In the genomic region with DNA sequence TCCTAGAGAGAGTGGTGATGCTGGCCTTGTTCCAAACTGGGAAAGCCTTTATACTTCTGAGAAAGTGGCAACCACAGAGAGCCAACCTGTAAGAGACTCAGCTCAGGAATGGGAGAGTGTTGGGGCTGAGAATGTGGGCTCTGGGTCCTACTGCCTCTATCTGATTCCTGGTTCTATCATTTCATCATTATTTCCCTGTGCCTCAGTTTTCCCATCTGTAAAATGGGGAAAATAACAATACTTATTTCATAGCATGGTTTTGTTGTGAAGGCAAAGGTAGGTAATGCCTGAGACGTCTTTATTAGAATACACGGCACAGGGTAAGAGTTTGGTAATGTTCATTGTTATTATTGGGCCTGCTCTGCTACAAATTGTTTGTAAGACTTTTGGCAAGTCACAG, we compare ENCODE assay signal across 18 cellular contexts.
A peak's percentile ranks its signal among the peaks of the same experiment; 100 is the strongest.
DNase-seq lines count a peak whose midpoint lies in the region; ATAC-seq, FAIRE-seq and TF ChIP-seq lines count a peak whose summit lies in the region.
"Had no signal": no experiment of that assay in that cellular context is flagged by ENCODE, and none has a peak within 500 bp of the region (broad histone marks: within the 10 kb centered on the region; RNA-seq: fewer than 3 reads in every experiment).

No MANE protein-coding gene starts in this region.

- TF ChIP-seq CTCF in HepG2 (CRISPR knock-in tag; IDR thresholded peaks at IDR 0.05), result no peak
- TF ChIP-seq CTCF in right lobe of liver (IDR thresholded peaks at IDR 0.05), result no peak
- no peak for TF ChIP-seq CTCF in K562 (IDR thresholded peaks at IDR 0.05 in 2 of 3, conservative IDR thresholded peaks at IDR 0.05 in 1 of 3; ENCODE audit: insufficient read depth in 2 of 3, low read depth in 1 of 3, low read length in 3 of 3)
- no peak for TF ChIP-seq CTCF in thoracic aorta (IDR thresholded peaks at IDR 0.05)
- no peak for TF ChIP-seq CTCF in mammary epithelial cell (conservative IDR thresholded peaks at IDR 0.05 in 1 of 2, IDR thresholded peaks at IDR 0.05 in 1 of 2; ENCODE audit: extremely low read depth in 1 of 2, insufficient read depth in 1 of 2, low read depth in 1 of 2, low read length in 2 of 2)
- TF ChIP-seq CTCF in osteocyte (IDR thresholded peaks at IDR 0.05), result no peak

- H3K4me2 ChIP-seq in HepG2 (ENCODE audit: low read depth, low read length), result no peak overlapping the region
- no peak overlapping the region for H3K4me2 ChIP-seq in K562 (ENCODE audit: insufficient read depth, low read length)
- H3K4me2 ChIP-seq in mammary epithelial cell (ENCODE audit: insufficient read depth, low read depth, low read length), result no peak overlapping the region
- H3K4me2 ChIP-seq: BLaER1 had no signal

- DNase-seq in HepG2 (ENCODE audit: low spot score), result no peak
- DNase-seq in right lobe of liver, result no peak
- DNase-seq in H4 (ENCODE audit: low spot score), result peak; percentile 13
- DNase-seq in K562 (ENCODE audit: extremely low read depth in 1 of 4, low spot score in 3 of 4), result no peak
- DNase-seq in thoracic aorta (ENCODE audit: low spot score), result no peak
- DNase-seq in mammary epithelial cell, result no peak
- DNase-seq in osteocyte (ENCODE audit: extremely low spot score, unreplicated experiment), result no peak
- DNase-seq in DMS153 (lab: John Stamatoyannopoulos, UW), result no peak
- DNase-seq: ACHN; CD4-positive, alpha-beta memory T cell; DMS79; GF-D8 had no signal

- in situ Hi-C loops in HepG2 (cut with HindIII; ENCODE audit: extremely low pct_ligation_motif_present, low pct_unique_long_range_greater_than_20kb) (no loop called here), K562 (cut with MboI) (no loop called here), mammary epithelial cell (cut with MboI; ENCODE audit: low sequenced_read_pairs in 2 of 2) (no loop called here)

- TF ChIP-seq RAD21 in HepG2 (CRISPR knock-in tag; IDR thresholded peaks at IDR 0.05) (no peak), K562 (CRISPR knock-in tag; conservative IDR thresholded peaks at IDR 0.05 in 1 of 2, IDR thresholded peaks at IDR 0.05 in 1 of 2) (no peak)

- dilution Hi-C loops in mammary epithelial cell (cut with HindIII; ENCODE audit: low sequenced_read_pairs), result no loop called here

- H3K4me3 Mint-ChIP-seq in osteocyte (ENCODE audit: unreplicated experiment), result no peak overlapping the region
- H3K4me3 Mint-ChIP-seq: CD14-positive monocyte; CD4-positive, alpha-beta memory T cell had no signal

- TF ChIP-seq POLR2A in HepG2 (IDR thresholded peaks at IDR 0.05; ENCODE audit: insufficient read depth in 1 of 2, low read depth in 2 of 2, low read length in 2 of 2) (no peak), right lobe of liver (IDR thresholded peaks at IDR 0.05) (no peak), K562 (conservative IDR thresholded peaks at IDR 0.05) (no peak)

- CTCF ChIA-PET in HepG2 (lab: Yijun Ruan, JAX; ENCODE audit: low intra/inter-chr PET ratio, low total read pairs), result no interaction called here
- CTCF ChIA-PET in K562 (lab: Yijun Ruan, JAX; ENCODE audit: low intra/inter-chr PET ratio), result no interaction called here
- CTCF ChIA-PET in mammary epithelial cell (lab: Charles Lee; ENCODE audit: low non-redundant PET), result no interaction called here

- H3K4me3 ChIP-seq in HepG2 (replicated peaks in 1 of 3; ENCODE audit: insufficient read depth in 1 of 3, low read depth in 2 of 3, low read length in 3 of 3), result no peak overlapping the region
- no peak overlapping the region for H3K4me3 ChIP-seq in right lobe of liver
- H3K4me3 ChIP-seq in K562, result no peak overlapping the region
- no peak overlapping the region for H3K4me3 ChIP-seq in thoracic aorta
- no peak overlapping the region for H3K4me3 ChIP-seq in mammary epithelial cell (replicated peaks in 1 of 3; ENCODE audit: insufficient read depth in 1 of 3, low read depth in 2 of 3, low read length in 3 of 3)
- H3K4me3 ChIP-seq: BLaER1, GM12878, HAP-1 had no signal

- no peak overlapping the region for H3K9ac ChIP-seq in HepG2 (ENCODE audit: insufficient read depth, low read depth, low read length)
- H3K9ac ChIP-seq in K562 (ENCODE audit: insufficient read depth in 1 of 2, low read depth in 2 of 2, low read length in 2 of 2), result no peak overlapping the region
- H3K9ac ChIP-seq in mammary epithelial cell (ENCODE audit: insufficient read depth, low read length), result no peak overlapping the region
- H3K9ac ChIP-seq: BLaER1 had no signal

- H3K27ac ChIP-seq in HepG2 (ENCODE audit: extremely low read length, insufficient read depth, low read length), result no peak overlapping the region
- no peak overlapping the region for H3K27ac ChIP-seq in right lobe of liver
- no peak overlapping the region for H3K27ac ChIP-seq in K562 (ENCODE audit: extremely low read depth, low read depth, low read length)
- no peak overlapping the region for H3K27ac ChIP-seq in thoracic aorta
- H3K27ac ChIP-seq in mammary epithelial cell (ENCODE audit: insufficient read depth, low read depth, low read length), result no peak overlapping the region
- H3K27ac ChIP-seq: BLaER1 had no signal

- no peaks in the 10 kb centered on the region for H3K36me3 ChIP-seq in HepG2 (replicated peaks in 1 of 2; ENCODE audit: control insufficient read depth in 1 of 2, insufficient read depth in 2 of 2, low read length in 2 of 2)
- H3K36me3 ChIP-seq in right lobe of liver, result no peaks in the 10 kb centered on the region
- no peaks in the 10 kb centered on the region for H3K36me3 ChIP-seq in K562 (ENCODE audit: control insufficient read depth, insufficient read depth, low read length)
- H3K36me3 ChIP-seq in thoracic aorta, result no peaks in the 10 kb centered on the region
- H3K36me3 ChIP-seq in mammary epithelial cell (ENCODE audit: insufficient read depth, low read length), result no peaks in the 10 kb centered on the region
- H3K36me3 ChIP-seq: BLaER1, HAP-1 had no signal

- intact Hi-C loops in HepG2 (cut with micrococcal nuclease; ENCODE audit: unreplicated experiment), result no loop called here
- intact Hi-C loops in right lobe of liver (cut with DNase I), result no loop called here
- intact Hi-C loops in K562 (cut with micrococcal nuclease), result no loop called here
- intact Hi-C loops in mammary epithelial cell (cut with micrococcal nuclease), result no loop called here

- H3K9me3 Mint-ChIP-seq in osteocyte (ENCODE audit: unreplicated experiment), result no peaks in the 10 kb centered on the region
- H3K9me3 Mint-ChIP-seq: CD4-positive, alpha-beta memory T cell had no signal

- H3K9me1 ChIP-seq in K562 (ENCODE audit: control insufficient read depth, insufficient read depth, low read length), result no peaks in the 10 kb centered on the region

- ATAC-seq in HepG2, result no peak
- ATAC-seq in right lobe of liver, result no peak
- ATAC-seq in K562, result no peak
- ATAC-seq in thoracic aorta (ENCODE audit: insufficient number of reproducible peaks, low FRiP score, low read depth), result peak; percentile 20
- ATAC-seq: GM12878 had no signal

- H3K27ac Mint-ChIP-seq in osteocyte (ENCODE audit: unreplicated experiment), result no peak overlapping the region
- H3K27ac Mint-ChIP-seq: CD14-positive monocyte; CD4-positive, alpha-beta memory T cell had no signal

- H3K27me3 ChIP-seq in HepG2 (ENCODE audit: control insufficient read depth in 1 of 2, insufficient read depth in 2 of 2, low read length in 2 of 2) (peaks cover 3 to 36% of the 10 kb centered on the region in 2 experiments; a peak in 3 of 5 replicates), right lobe of liver (no peaks in the 10 kb centered on the region), K562 (ENCODE audit: control insufficient read depth in 2 of 2, insufficient read depth in 2 of 2, low read length in 2 of 2) (peaks cover 5 to 29% of the 10 kb centered on the region in 2 experiments; a peak in 4 of 5 replicates), thoracic aorta (replicated peaks; ENCODE audit: insufficient read depth) (no peaks in the 10 kb centered on the region), mammary epithelial cell (ENCODE audit: insufficient read depth, low read length) (no peaks in the 10 kb centered on the region)
- H3K27me3 ChIP-seq: BLaER1 had no signal

- H2AFZ ChIP-seq in HepG2 (ENCODE audit: low read length) (no peak overlapping the region), K562 (ENCODE audit: low read depth, low read length) (no peak overlapping the region), mammary epithelial cell (ENCODE audit: low read depth, low read length) (no peak overlapping the region)

- POLR2A ChIA-PET in HepG2 (lab: Yijun Ruan, JAX) (no interaction called here), K562 (lab: Yijun Ruan, JAX) (no interaction called here)

- TF ChIP-seq EP300 in HepG2 (IDR thresholded peaks at IDR 0.05; ENCODE audit: low read depth in 2 of 2, low read length in 2 of 2) (no peak), HepG2 (CRISPR knock-in tag; IDR thresholded peaks at IDR 0.05; ENCODE audit: borderline replicate concordance) (no peak), K562 (IDR thresholded peaks at IDR 0.05; ENCODE audit: low read length) (no peak)

- WGBS in HepG2 (ENCODE audit: low lambda C conversion rate), result 3% methylated on average over 2 of the region's 2 CpGs
- 71% methylated on average over 2 of the region's 2 CpGs for WGBS in right lobe of liver (ENCODE audit: insufficient coverage, low coverage, low lambda C conversion rate, missing lambda C conversion rate)
- 4% methylated on average over 2 of the region's 2 CpGs for WGBS in K562 (ENCODE audit: insufficient coverage, low coverage, missing lambda C conversion rate)
- 93% methylated on average over 2 of the region's 2 CpGs for WGBS in mammary epithelial cell (ENCODE audit: low coverage, missing lambda C conversion rate)

- H3K36me3 Mint-ChIP-seq in osteocyte (ENCODE audit: unreplicated experiment), result peaks cover 4% of the 10 kb centered on the region
- H3K36me3 Mint-ChIP-seq: CD14-positive monocyte; CD4-positive, alpha-beta memory T cell had no signal

- H3K79me2 ChIP-seq in HepG2 (ENCODE audit: insufficient read depth, low read length) (no peaks in the 10 kb centered on the region), K562 (ENCODE audit: control insufficient read depth, insufficient read depth, low read length) (no peaks in the 10 kb centered on the region), mammary epithelial cell (ENCODE audit: insufficient read depth, low read length) (no peaks in the 10 kb centered on the region)

- BruUV-seq in HepG2 (replicated peaks; lab: Mats Ljungman, UMichigan) (no TSS peak), K562 (replicated peaks; lab: Mats Ljungman, UMichigan) (no TSS peak), mammary epithelial cell (replicated peaks; lab: Mats Ljungman, UMichigan) (no TSS peak)

- no peaks in the 10 kb centered on the region for H3K27me3 Mint-ChIP-seq in osteocyte (ENCODE audit: unreplicated experiment)

- no peaks in the 10 kb centered on the region for H3K4me1 ChIP-seq in HepG2 (ENCODE audit: insufficient read depth, low read length)
- no peaks in the 10 kb centered on the region for H3K4me1 ChIP-seq in right lobe of liver
- peaks cover 0 to 8% of the 10 kb centered on the region in 2 experiments; a peak in 3 of 5 replicates for H3K4me1 ChIP-seq in K562 (replicated peaks in 1 of 2; ENCODE audit: control insufficient read depth in 2 of 2, insufficient read depth in 2 of 2, low read length in 2 of 2)
- H3K4me1 ChIP-seq in thoracic aorta (ENCODE audit: control insufficient read depth in 1 of 2, low read depth in 2 of 2), result peaks cover 0 to 10% of the 10 kb centered on the region in 2 donors
- no peaks in the 10 kb centered on the region for H3K4me1 ChIP-seq in mammary epithelial cell (ENCODE audit: insufficient read depth, low read length)
- H3K4me1 ChIP-seq: BLaER1, HAP-1 had no signal

- H4K20me1 ChIP-seq in HepG2 (ENCODE audit: insufficient read depth, low read length), result no peaks in the 10 kb centered on the region
- H4K20me1 ChIP-seq in K562 (replicated peaks; ENCODE audit: control insufficient read depth, insufficient read depth, low read length), result no peaks in the 10 kb centered on the region
- H4K20me1 ChIP-seq in mammary epithelial cell (ENCODE audit: insufficient read depth, low read length), result no peaks in the 10 kb centered on the region
- H4K20me1 ChIP-seq: BLaER1 had no signal

- no peaks in the 10 kb centered on the region for H3K4me1 Mint-ChIP-seq in osteocyte (ENCODE audit: unreplicated experiment)
- H3K4me1 Mint-ChIP-seq: CD14-positive monocyte; CD4-positive, alpha-beta memory T cell had no signal

- no peak for FAIRE-seq in HepG2 (lab: Jason Lieb, UNC)
- FAIRE-seq in K562 (lab: Jason Lieb, UNC), result no peak
- FAIRE-seq: GM12878, GM19239, H1 had no signal

- H3K9me3 ChIP-seq in HepG2 (ENCODE audit: low read length) (no peaks in the 10 kb centered on the region), right lobe of liver (no peaks in the 10 kb centered on the region), K562 (replicated peaks; ENCODE audit: control insufficient read depth, insufficient read depth, low read depth, low read length) (no peaks in the 10 kb centered on the region), thoracic aorta (no peaks in the 10 kb centered on the region), mammary epithelial cell (replicated peaks; ENCODE audit: insufficient read depth, low read length) (no peaks in the 10 kb centered on the region)
- H3K9me3 ChIP-seq: BLaER1, HAP-1 had no signal

Comparison
In these comparisons a context has a peak if more than half of its experiments do, and no peak if none do; other contexts are left out.
1. Of the 241 proteins assayed by ChIP-seq in both HepG2 and K562: peak only in HepG2: none; only in K562: ADNP and NFIC; in both: none; in neither: 238; mixed calls (peak in some experiments, not most) for 1.